1 cellular context compared by ENCODE assay signal in the genomic region with DNA sequence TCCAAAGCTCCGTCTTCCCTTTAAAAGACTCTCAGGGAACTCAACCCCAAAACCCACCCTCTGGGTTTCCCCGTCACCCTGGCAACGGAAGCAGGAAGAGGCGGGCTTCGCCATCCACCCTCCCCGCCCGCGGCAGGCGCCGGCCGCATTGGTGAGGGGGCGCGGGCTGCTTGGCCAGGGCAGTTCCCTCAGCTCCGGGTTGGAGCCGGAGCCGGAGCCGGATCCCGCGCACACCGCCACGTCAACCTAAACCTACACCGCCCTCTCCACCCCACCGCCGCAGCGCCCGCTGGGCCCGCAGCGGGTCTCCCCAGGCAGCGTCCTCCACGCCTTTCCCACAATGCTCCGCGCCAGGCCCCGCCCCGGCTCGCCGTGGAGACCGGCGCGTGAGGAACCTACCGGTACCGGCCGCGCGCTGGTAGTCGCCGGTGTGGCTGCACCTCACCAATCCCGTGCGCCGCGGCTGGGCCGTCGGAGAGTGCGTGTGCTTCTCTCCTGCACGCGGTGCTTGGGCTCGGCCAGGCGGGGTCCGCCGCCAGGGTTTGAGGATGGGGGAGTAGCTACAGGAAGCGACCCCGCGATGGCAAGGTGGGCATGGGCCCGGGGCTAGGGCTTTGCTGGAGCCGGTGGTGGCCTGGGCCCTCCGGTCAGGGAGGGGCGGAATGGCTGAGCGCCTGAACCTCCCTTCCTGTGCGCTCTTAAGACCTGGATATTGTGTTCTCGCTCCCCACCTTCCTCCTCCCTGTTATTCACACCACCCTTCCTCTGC.
A peak's percentile ranks its signal among the peaks of the same experiment; 100 is the strongest.
TF ChIP-seq lines count a peak whose summit lies in the region.

A gene with protein sequence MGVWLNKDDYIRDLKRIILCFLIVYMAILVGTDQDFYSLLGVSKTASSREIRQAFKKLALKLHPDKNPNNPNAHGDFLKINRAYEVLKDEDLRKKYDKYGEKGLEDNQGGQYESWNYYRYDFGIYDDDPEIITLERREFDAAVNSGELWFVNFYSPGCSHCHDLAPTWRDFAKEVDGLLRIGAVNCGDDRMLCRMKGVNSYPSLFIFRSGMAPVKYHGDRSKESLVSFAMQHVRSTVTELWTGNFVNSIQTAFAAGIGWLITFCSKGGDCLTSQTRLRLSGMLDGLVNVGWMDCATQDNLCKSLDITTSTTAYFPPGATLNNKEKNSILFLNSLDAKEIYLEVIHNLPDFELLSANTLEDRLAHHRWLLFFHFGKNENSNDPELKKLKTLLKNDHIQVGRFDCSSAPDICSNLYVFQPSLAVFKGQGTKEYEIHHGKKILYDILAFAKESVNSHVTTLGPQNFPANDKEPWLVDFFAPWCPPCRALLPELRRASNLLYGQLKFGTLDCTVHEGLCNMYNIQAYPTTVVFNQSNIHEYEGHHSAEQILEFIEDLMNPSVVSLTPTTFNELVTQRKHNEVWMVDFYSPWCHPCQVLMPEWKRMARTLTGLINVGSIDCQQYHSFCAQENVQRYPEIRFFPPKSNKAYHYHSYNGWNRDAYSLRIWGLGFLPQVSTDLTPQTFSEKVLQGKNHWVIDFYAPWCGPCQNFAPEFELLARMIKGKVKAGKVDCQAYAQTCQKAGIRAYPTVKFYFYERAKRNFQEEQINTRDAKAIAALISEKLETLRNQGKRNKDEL (plus strand): TSS at position 362 of the 769 bp plus-strand sequence. CDS start 1,830 bp downstream, outside the sequence.

TF ChIP-seq in HepG2, 621 proteins besides CTCF, POLR2A, EP300 and RAD21 (continued from another document and continues in another):
- TF ChIP-seq, protein P1, sequence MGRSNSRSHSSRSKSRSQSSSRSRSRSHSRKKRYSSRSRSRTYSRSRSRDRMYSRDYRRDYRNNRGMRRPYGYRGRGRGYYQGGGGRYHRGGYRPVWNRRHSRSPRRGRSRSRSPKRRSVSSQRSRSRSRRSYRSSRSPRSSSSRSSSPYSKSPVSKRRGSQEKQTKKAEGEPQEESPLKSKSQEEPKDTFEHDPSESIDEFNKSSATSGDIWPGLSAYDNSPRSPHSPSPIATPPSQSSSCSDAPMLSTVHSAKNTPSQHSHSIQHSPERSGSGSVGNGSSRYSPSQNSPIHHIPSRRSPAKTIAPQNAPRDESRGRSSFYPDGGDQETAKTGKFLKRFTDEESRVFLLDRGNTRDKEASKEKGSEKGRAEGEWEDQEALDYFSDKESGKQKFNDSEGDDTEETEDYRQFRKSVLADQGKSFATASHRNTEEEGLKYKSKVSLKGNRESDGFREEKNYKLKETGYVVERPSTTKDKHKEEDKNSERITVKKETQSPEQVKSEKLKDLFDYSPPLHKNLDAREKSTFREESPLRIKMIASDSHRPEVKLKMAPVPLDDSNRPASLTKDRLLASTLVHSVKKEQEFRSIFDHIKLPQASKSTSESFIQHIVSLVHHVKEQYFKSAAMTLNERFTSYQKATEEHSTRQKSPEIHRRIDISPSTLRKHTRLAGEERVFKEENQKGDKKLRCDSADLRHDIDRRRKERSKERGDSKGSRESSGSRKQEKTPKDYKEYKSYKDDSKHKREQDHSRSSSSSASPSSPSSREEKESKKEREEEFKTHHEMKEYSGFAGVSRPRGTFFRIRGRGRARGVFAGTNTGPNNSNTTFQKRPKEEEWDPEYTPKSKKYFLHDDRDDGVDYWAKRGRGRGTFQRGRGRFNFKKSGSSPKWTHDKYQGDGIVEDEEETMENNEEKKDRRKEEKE (IDR thresholded peaks at IDR 0.05): no peak
- peak; percentile 89 for TF ChIP-seq ZNF543 (CRISPR knock-in tag; IDR thresholded peaks at IDR 0.05)
- TF ChIP-seq KLF13 (CRISPR knock-in tag; IDR thresholded peaks at IDR 0.05): peak; percentile 90
- TF ChIP-seq, protein P2, sequence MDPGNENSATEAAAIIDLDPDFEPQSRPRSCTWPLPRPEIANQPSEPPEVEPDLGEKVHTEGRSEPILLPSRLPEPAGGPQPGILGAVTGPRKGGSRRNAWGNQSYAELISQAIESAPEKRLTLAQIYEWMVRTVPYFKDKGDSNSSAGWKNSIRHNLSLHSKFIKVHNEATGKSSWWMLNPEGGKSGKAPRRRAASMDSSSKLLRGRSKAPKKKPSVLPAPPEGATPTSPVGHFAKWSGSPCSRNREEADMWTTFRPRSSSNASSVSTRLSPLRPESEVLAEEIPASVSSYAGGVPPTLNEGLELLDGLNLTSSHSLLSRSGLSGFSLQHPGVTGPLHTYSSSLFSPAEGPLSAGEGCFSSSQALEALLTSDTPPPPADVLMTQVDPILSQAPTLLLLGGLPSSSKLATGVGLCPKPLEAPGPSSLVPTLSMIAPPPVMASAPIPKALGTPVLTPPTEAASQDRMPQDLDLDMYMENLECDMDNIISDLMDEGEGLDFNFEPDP (CRISPR knock-in tag; conservative IDR thresholded peaks at IDR 0.05): no peak
- TF ChIP-seq, protein P3, sequence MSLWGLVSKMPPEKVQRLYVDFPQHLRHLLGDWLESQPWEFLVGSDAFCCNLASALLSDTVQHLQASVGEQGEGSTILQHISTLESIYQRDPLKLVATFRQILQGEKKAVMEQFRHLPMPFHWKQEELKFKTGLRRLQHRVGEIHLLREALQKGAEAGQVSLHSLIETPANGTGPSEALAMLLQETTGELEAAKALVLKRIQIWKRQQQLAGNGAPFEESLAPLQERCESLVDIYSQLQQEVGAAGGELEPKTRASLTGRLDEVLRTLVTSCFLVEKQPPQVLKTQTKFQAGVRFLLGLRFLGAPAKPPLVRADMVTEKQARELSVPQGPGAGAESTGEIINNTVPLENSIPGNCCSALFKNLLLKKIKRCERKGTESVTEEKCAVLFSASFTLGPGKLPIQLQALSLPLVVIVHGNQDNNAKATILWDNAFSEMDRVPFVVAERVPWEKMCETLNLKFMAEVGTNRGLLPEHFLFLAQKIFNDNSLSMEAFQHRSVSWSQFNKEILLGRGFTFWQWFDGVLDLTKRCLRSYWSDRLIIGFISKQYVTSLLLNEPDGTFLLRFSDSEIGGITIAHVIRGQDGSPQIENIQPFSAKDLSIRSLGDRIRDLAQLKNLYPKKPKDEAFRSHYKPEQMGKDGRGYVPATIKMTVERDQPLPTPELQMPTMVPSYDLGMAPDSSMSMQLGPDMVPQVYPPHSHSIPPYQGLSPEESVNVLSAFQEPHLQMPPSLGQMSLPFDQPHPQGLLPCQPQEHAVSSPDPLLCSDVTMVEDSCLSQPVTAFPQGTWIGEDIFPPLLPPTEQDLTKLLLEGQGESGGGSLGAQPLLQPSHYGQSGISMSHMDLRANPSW (CRISPR knock-in tag; IDR thresholded peaks at IDR 0.05; ENCODE audit: borderline replicate concordance): peak; percentile 58; the same call in 1 of the 2 replicates
- TF ChIP-seq, protein P4, sequence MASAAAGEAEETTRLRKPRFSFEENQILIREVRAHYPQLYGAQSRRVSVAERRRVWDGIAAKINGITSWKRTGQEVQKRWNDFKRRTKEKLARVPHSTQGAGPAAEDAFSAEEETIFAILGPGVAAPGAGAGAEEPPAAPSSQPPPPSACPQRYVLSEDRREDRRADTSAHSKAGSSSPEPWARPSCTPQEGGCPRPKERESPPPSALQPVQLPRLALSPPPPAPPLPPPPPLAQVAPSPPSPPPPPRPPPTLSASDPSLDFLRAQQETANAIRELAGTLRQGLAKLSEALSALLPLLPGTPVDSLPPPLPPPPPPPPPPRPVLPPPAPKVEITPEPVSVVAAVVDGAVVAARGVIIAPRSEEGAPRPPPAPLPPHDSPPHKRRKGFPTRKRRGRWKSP (CRISPR knock-in tag; IDR thresholded peaks at IDR 0.05): peak; percentile 94
- TF ChIP-seq MED13 (CRISPR knock-in tag; IDR thresholded peaks at IDR 0.05): peak; percentile 88
- TF ChIP-seq, protein P5, sequence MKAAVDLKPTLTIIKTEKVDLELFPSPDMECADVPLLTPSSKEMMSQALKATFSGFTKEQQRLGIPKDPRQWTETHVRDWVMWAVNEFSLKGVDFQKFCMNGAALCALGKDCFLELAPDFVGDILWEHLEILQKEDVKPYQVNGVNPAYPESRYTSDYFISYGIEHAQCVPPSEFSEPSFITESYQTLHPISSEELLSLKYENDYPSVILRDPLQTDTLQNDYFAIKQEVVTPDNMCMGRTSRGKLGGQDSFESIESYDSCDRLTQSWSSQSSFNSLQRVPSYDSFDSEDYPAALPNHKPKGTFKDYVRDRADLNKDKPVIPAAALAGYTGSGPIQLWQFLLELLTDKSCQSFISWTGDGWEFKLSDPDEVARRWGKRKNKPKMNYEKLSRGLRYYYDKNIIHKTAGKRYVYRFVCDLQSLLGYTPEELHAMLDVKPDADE (CRISPR knock-in tag; IDR thresholded peaks at IDR 0.05): peak; percentile 96; the same call in 1 of the 2 replicates
- TF ChIP-seq ARNT2 (CRISPR knock-in tag; IDR thresholded peaks at IDR 0.05; ENCODE audit: low read depth): peak; percentile 97
- peak; percentile 92; the same call in 1 of the 2 replicates for TF ChIP-seq ZNF589 (CRISPR knock-in tag; conservative IDR thresholded peaks at IDR 0.05)
- TF ChIP-seq ZFY (CRISPR knock-in tag; IDR thresholded peaks at IDR 0.05): peak; percentile 98
- TF ChIP-seq RORA (CRISPR knock-in tag; IDR thresholded peaks at IDR 0.05): no peak
- TF ChIP-seq ZNF205 (CRISPR knock-in tag; IDR thresholded peaks at IDR 0.05): no peak
- TF ChIP-seq NKX3-1 (CRISPR knock-in tag; IDR thresholded peaks at IDR 0.05): peak; percentile 90
- TF ChIP-seq ZMYM4 (CRISPR knock-in tag; IDR thresholded peaks at IDR 0.05): peak; percentile 93
- TF ChIP-seq CEBPB (IDR thresholded peaks at IDR 0.05; ENCODE audit: borderline replicate concordance, low read depth, low read length): no peak
- TF ChIP-seq, protein P6, sequence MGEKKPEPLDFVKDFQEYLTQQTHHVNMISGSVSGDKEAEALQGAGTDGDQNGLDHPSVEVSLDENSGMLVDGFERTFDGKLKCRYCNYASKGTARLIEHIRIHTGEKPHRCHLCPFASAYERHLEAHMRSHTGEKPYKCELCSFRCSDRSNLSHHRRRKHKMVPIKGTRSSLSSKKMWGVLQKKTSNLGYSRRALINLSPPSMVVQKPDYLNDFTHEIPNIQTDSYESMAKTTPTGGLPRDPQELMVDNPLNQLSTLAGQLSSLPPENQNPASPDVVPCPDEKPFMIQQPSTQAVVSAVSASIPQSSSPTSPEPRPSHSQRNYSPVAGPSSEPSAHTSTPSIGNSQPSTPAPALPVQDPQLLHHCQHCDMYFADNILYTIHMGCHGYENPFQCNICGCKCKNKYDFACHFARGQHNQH (CRISPR knock-in tag; IDR thresholded peaks at IDR 0.05): peak; percentile 81
- TF ChIP-seq DNMT3B (CRISPR knock-in tag; conservative IDR thresholded peaks at IDR 0.05): peak; percentile 63; the same call in 1 of the 2 replicates
- TF ChIP-seq, protein P7, sequence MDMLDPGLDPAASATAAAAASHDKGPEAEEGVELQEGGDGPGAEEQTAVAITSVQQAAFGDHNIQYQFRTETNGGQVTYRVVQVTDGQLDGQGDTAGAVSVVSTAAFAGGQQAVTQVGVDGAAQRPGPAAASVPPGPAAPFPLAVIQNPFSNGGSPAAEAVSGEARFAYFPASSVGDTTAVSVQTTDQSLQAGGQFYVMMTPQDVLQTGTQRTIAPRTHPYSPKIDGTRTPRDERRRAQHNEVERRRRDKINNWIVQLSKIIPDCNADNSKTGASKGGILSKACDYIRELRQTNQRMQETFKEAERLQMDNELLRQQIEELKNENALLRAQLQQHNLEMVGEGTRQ (IDR thresholded peaks at IDR 0.05; ENCODE audit: low read depth, low read length): no peak
- TF ChIP-seq, protein P7 (CRISPR knock-in tag; IDR thresholded peaks at IDR 0.05; ENCODE audit: borderline replicate concordance): peak; percentile 34; the same call in 1 of the 2 replicates
- TF ChIP-seq, protein P8, sequence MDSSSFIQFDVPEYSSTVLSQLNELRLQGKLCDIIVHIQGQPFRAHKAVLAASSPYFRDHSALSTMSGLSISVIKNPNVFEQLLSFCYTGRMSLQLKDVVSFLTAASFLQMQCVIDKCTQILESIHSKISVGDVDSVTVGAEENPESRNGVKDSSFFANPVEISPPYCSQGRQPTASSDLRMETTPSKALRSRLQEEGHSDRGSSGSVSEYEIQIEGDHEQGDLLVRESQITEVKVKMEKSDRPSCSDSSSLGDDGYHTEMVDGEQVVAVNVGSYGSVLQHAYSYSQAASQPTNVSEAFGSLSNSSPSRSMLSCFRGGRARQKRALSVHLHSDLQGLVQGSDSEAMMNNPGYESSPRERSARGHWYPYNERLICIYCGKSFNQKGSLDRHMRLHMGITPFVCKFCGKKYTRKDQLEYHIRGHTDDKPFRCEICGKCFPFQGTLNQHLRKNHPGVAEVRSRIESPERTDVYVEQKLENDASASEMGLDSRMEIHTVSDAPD (CRISPR knock-in tag; IDR thresholded peaks at IDR 0.05): peak; percentile 20; the same call in 1 of the 2 replicates
- TF ChIP-seq, protein P9, sequence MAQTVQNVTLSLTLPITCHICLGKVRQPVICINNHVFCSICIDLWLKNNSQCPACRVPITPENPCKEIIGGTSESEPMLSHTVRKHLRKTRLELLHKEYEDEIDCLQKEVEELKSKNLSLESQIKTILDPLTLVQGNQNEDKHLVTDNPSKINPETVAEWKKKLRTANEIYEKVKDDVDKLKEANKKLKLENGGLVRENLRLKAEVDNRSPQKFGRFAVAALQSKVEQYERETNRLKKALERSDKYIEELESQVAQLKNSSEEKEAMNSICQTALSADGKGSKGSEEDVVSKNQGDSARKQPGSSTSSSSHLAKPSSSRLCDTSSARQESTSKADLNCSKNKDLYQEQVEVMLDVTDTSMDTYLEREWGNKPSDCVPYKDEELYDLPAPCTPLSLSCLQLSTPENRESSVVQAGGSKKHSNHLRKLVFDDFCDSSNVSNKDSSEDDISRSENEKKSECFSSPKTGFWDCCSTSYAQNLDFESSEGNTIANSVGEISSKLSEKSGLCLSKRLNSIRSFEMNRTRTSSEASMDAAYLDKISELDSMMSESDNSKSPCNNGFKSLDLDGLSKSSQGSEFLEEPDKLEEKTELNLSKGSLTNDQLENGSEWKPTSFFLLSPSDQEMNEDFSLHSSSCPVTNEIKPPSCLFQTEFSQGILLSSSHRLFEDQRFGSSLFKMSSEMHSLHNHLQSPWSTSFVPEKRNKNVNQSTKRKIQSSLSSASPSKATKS (CRISPR knock-in tag; IDR thresholded peaks at IDR 0.05): peak; percentile 77; the same call in 1 of the 2 replicates
- TF ChIP-seq ZMYM2 (CRISPR knock-in tag; IDR thresholded peaks at IDR 0.05): no peak
- TF ChIP-seq, protein P10, sequence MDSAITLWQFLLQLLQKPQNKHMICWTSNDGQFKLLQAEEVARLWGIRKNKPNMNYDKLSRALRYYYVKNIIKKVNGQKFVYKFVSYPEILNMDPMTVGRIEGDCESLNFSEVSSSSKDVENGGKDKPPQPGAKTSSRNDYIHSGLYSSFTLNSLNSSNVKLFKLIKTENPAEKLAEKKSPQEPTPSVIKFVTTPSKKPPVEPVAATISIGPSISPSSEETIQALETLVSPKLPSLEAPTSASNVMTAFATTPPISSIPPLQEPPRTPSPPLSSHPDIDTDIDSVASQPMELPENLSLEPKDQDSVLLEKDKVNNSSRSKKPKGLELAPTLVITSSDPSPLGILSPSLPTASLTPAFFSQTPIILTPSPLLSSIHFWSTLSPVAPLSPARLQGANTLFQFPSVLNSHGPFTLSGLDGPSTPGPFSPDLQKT (CRISPR knock-in tag; IDR thresholded peaks at IDR 0.05; ENCODE audit: borderline replicate concordance): 0 out of 2 replicates have a peak, but pooled peaks have one; percentile 64
- peak; percentile 72; the same call in 1 of the 2 replicates for TF ChIP-seq RXRA (CRISPR knock-in tag; IDR thresholded peaks at IDR 0.05)
- TF ChIP-seq CHD2 (IDR thresholded peaks at IDR 0.05; ENCODE audit: low read depth, low read length): no peak
- TF ChIP-seq ARID2 (CRISPR knock-in tag; IDR thresholded peaks at IDR 0.05; ENCODE audit: borderline replicate concordance): peak; percentile 87; the same call in 1 of the 2 replicates
